Comparison of ENCODE assay signal across 26 cellular contexts in genomic region chr1:38814444-38814983, GRCh38.
"Had no signal": no experiment of that assay in that cellular context is flagged by ENCODE, and none has a peak within 500 bp of the region (broad histone marks: within the 10 kb centered on the region; RNA-seq: fewer than 3 reads in every experiment).

No MANE protein-coding gene starts in this region.

- DNase-seq: activated CD4-positive, alpha-beta memory T cell treated with anti-CD3 and anti-CD28 coated beads, Interleukin-2, amount 10 ng/mL, durations not matched to agents 7 days and 5 days; activated CD4-positive, alpha-beta T cell treated with anti-CD3 and anti-CD28 coated beads for 1 hour; activated CD4-positive, alpha-beta T cell treated with anti-CD3 and anti-CD28 coated beads for 48 hours; activated CD4-positive, CD25-positive, alpha-beta regulatory T cell; activated CD8-positive, alpha-beta memory T cell treated with anti-CD3 and anti-CD28 coated beads for 24 hours; activated CD8-positive, alpha-beta memory T cell treated with anti-CD3 and anti-CD28 coated beads, Interleukin-2, amount 10 ng/mL, durations not matched to agents 7 days and 5 days; activated CD8-positive, alpha-beta memory T cell treated with anti-CD3 and anti-CD28 coated beads, Interleukin-2, amount 50 U/mL, for 48 hours; activated effector memory CD4-positive, alpha-beta T cell treated with Interleukin-2 at 50 U/mL for 16 hours; activated naive CD4-positive, alpha-beta T cell treated with anti-CD3 and anti-CD28 coated beads, Interleukin-2, amount 10 ng/mL, durations not matched to agents 7 days and 5 days; activated naive CD8-positive, alpha-beta T cell treated with anti-CD3 and anti-CD28 coated beads, Interleukin-2, amount 50 U/mL, for 24 hours; activated T-cell treated with anti-CD3 and anti-CD28 coated beads, Interleukin-2, amount 50 U/mL, for 48 hours; aorta; NCI-H1092 treated with DMSO at 0.1 percent for 48 hours; NCI-H146; NCI-H187; NCI-H2029 treated with DMSO at 0.1 percent for 48 hours; NCI-H2107; NCI-H510A; NCI-H526; NCI-H748 treated with DMSO at 0.1 percent for 48 hours; SHP77; SJCRH30; T1000; WERI-Rb-1 had no signal

- H3K27ac ChIP-seq: cardiac muscle cell, SJCRH30, SK-N-MC, WERI-Rb-1 had no signal

- H3K4me3 ChIP-seq: cardiac muscle cell, SJCRH30, SK-N-MC had no signal

- H3K9me3 ChIP-seq: SJCRH30 had no signal

- H3K27me3 ChIP-seq: SJCRH30 had no signal

- H3K36me3 ChIP-seq: cardiac muscle cell, SJCRH30, WERI-Rb-1 had no signal

- ATAC-seq: activated CD8-positive, alpha-beta memory T cell treated with anti-CD3 and anti-CD28 coated beads, Interleukin-2, amount 10 ng/mL, durations not matched to agents 7 days and 5 days; activated naive CD8-positive, alpha-beta T cell treated with anti-CD3 and anti-CD28 coated beads, Interleukin-2, amount 50 U/mL, for 24 hours had no signal
